22 cellular contexts compared by ENCODE assay signal in the genomic region with DNA sequence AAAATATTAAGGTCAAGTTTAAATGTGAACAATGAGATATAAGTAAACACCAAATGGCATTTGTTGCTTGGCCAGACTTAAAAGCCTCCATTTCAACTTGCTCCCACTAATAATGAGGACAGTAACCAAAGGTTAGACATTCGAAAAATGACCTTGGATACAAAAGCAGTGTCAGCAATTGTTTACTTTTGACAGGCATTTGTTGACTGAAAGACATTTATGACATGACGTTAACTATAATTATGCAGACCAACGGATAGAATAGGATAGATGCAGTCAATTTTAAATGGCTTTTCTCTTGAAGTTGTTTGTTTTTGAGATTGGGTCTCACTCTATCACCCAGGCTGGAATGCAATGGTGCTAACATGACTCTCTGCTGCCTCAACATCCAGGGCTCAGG. TPM values are rescaled to one million over a fixed set of nuclear protein-coding genes. Genes with fewer than 3 reads are reported as not detected.
DNase-seq lines count a peak whose midpoint lies in the region; ATAC-seq, FAIRE-seq and TF ChIP-seq lines count a peak whose summit lies in the region.
"Had no signal": no experiment of that assay in that cellular context is flagged by ENCODE, and none has a peak within 500 bp of the region (broad histone marks: within the 10 kb centered on the region; RNA-seq: fewer than 3 reads in every experiment).

No MANE protein-coding gene starts in this region.

- TF ChIP-seq RAD21 in HepG2 (CRISPR knock-in tag; IDR thresholded peaks at IDR 0.05), result no peak

- intact Hi-C loops in HepG2 (cut with micrococcal nuclease; ENCODE audit: unreplicated experiment) (no loop called here), right lobe of liver (cut with DNase I) (no loop called here), A673 (cut with micrococcal nuclease; ENCODE audit: unreplicated experiment) (no loop called here), dorsolateral prefrontal cortex (cut with DNase I) (no loop called here)

- H3K9me3 ChIP-seq in HepG2 (ENCODE audit: low read length) (no peaks in the 10 kb centered on the region), right lobe of liver (no peaks in the 10 kb centered on the region), A673 (ENCODE audit: low read depth, low read length, poor library complexity, severe bottlenecking) (no peaks in the 10 kb centered on the region)
- H3K9me3 ChIP-seq: Peyer's patch, SJSA1 had no signal

- H3K4me2 ChIP-seq in HepG2 (ENCODE audit: low read depth, low read length), result no peak overlapping the region

- no TSS peak for BruUV-seq in HepG2 (replicated peaks; lab: Mats Ljungman, UMichigan)
- BruUV-seq in A673 (replicated peaks; lab: Mats Ljungman, UMichigan), result no TSS peak

- no peak for DNase-seq in HepG2 (ENCODE audit: low spot score)
- no peak for DNase-seq in right lobe of liver
- peak; percentile 76 for DNase-seq in NCI-H146 treated with DMSO at 0.1 percent for 48 hours (lab: John Stamatoyannopoulos, UW; ENCODE audit: unreplicated experiment)
- DNase-seq in NCI-H748 treated with DMSO at 0.1 percent for 48 hours (lab: John Stamatoyannopoulos, UW), result peak; percentile 86
- DNase-seq in A673 (ENCODE audit: low spot score), result no peak
- DNase-seq in DMS153 (lab: John Stamatoyannopoulos, UW), result no peak
- DNase-seq in dorsolateral prefrontal cortex, result no peak
- DNase-seq: C1 segment of cervical spinal cord; CD8-positive, alpha-beta memory T cell; DMS79; KG1; NCI-H1092; NCI-H187; NCI-H2171; NCI-H446; NCI-H526; Peyer's patch; T-helper 1 cell had no signal

- WGBS in HepG2 (ENCODE audit: low lambda C conversion rate), result 2% methylated on average over 3 of the region's 3 CpGs
- WGBS in right lobe of liver (ENCODE audit: insufficient coverage, low coverage, low lambda C conversion rate, missing lambda C conversion rate), result 35% methylated on average over 3 of the region's 3 CpGs

- no peak for FAIRE-seq in HepG2 (lab: Jason Lieb, UNC)
- FAIRE-seq: GM19239, H54, TTC549 had no signal

- CTCF ChIA-PET in HepG2 (lab: Yijun Ruan, JAX; ENCODE audit: low intra/inter-chr PET ratio, low total read pairs) (no interaction called here), A673 (lab: Charles Lee) (no interaction called here)

- no peak overlapping the region for H3K9ac ChIP-seq in HepG2 (ENCODE audit: insufficient read depth, low read depth, low read length)

- TF ChIP-seq POLR2A in HepG2 (IDR thresholded peaks at IDR 0.05; ENCODE audit: insufficient read depth in 1 of 2, low read depth in 2 of 2, low read length in 2 of 2) (no peak), right lobe of liver (IDR thresholded peaks at IDR 0.05) (no peak)

- H3K4me3 ChIP-seq in HepG2 (replicated peaks in 1 of 3; ENCODE audit: insufficient read depth in 1 of 3, low read depth in 2 of 3, low read length in 3 of 3) (no peak overlapping the region), right lobe of liver (no peak overlapping the region), A673 (ENCODE audit: low read depth, low read length, poor library complexity, severe bottlenecking) (no peak overlapping the region), dorsolateral prefrontal cortex (no peak overlapping the region)
- H3K4me3 ChIP-seq: Peyer's patch, SJSA1 had no signal

- no peaks in the 10 kb centered on the region for H4K20me1 ChIP-seq in HepG2 (ENCODE audit: insufficient read depth, low read length)

- TF ChIP-seq CTCF in HepG2 (CRISPR knock-in tag; IDR thresholded peaks at IDR 0.05), result no peak
- TF ChIP-seq CTCF in right lobe of liver (IDR thresholded peaks at IDR 0.05), result no peak
- TF ChIP-seq CTCF in A673 (conservative IDR thresholded peaks at IDR 0.05; ENCODE audit: low read depth, low read length), result no peak
- TF ChIP-seq CTCF in dorsolateral prefrontal cortex (IDR thresholded peaks at IDR 0.05 in 54 of 56, conservative IDR thresholded peaks at IDR 0.05 in 2 of 56; ENCODE audit: low read depth in 1 of 56, partially characterized antibody in 56 of 56), result no peak

- no peaks in the 10 kb centered on the region for H3K36me3 ChIP-seq in HepG2 (replicated peaks in 1 of 2; ENCODE audit: control insufficient read depth in 1 of 2, insufficient read depth in 2 of 2, low read length in 2 of 2)
- no peaks in the 10 kb centered on the region for H3K36me3 ChIP-seq in right lobe of liver
- no peaks in the 10 kb centered on the region for H3K36me3 ChIP-seq in A673 (ENCODE audit: insufficient read depth, low read length, poor library complexity, severe bottlenecking)
- H3K36me3 ChIP-seq: Peyer's patch, SJSA1 had no signal

- no peak for TF ChIP-seq EP300 in HepG2 (IDR thresholded peaks at IDR 0.05; ENCODE audit: low read depth in 2 of 2, low read length in 2 of 2)
- no peak for TF ChIP-seq EP300 in HepG2 (CRISPR knock-in tag; IDR thresholded peaks at IDR 0.05; ENCODE audit: borderline replicate concordance)

- H3K27me3 ChIP-seq in HepG2 (ENCODE audit: control insufficient read depth in 1 of 2, insufficient read depth in 2 of 2, low read length in 2 of 2) (0 out of 5 replicates have a peak, but pooled peaks cover 0 to 3% of the 10 kb centered on the region in 2 experiments), right lobe of liver (no peaks in the 10 kb centered on the region), A673 (replicated peaks; ENCODE audit: insufficient read depth, low read depth, low read length, poor library complexity) (peaks cover 27% of the 10 kb centered on the region), dorsolateral prefrontal cortex (peaks cover 0 to 19% (median 0%) of the 10 kb centered on the region in 45 donors)
- H3K27me3 ChIP-seq: Peyer's patch, SJSA1 had no signal

- POLR2A ChIA-PET in HepG2 (lab: Yijun Ruan, JAX) (no interaction called here), A673 (lab: Charles Lee; ENCODE audit: low non-redundant PET) (no interaction called here)

- H3K27ac ChIP-seq in HepG2 (ENCODE audit: extremely low read length, insufficient read depth, low read length), result no peak overlapping the region
- H3K27ac ChIP-seq in right lobe of liver, result no peak overlapping the region
- H3K27ac ChIP-seq in A673 (ENCODE audit: low read depth, low read length, poor library complexity, severe bottlenecking), result no peak overlapping the region
- no peak overlapping the region for H3K27ac ChIP-seq in dorsolateral prefrontal cortex
- H3K27ac ChIP-seq: Peyer's patch, SJSA1 had no signal

- no peaks in the 10 kb centered on the region for H3K79me2 ChIP-seq in HepG2 (ENCODE audit: insufficient read depth, low read length)

- H3K4me1 ChIP-seq in HepG2 (ENCODE audit: insufficient read depth, low read length), result no peaks in the 10 kb centered on the region
- no peaks in the 10 kb centered on the region for H3K4me1 ChIP-seq in right lobe of liver
- no peaks in the 10 kb centered on the region for H3K4me1 ChIP-seq in A673 (ENCODE audit: insufficient read depth, low read length, poor library complexity, severe bottlenecking)
- H3K4me1 ChIP-seq: Peyer's patch, SJSA1 had no signal

- H2AFZ ChIP-seq in HepG2 (ENCODE audit: low read length), result no peak overlapping the region

- ATAC-seq in HepG2, result no peak
- no peak for ATAC-seq in right lobe of liver

- in situ Hi-C loops in HepG2 (cut with HindIII; ENCODE audit: extremely low pct_ligation_motif_present, low pct_unique_long_range_greater_than_20kb), result no loop called here

TF ChIP-seq in HepG2, 621 proteins besides CTCF, POLR2A, EP300 and RAD21 (continues in another document):
- TF ChIP-seq SRSF1 (optimal IDR thresholded peaks at IDR 0.05; ENCODE audit: low read depth, low read length), result no peak
- TF ChIP-seq ZNF547 (CRISPR knock-in tag; IDR thresholded peaks at IDR 0.05), result no peak
- TF ChIP-seq ZNF136 (CRISPR knock-in tag; IDR thresholded peaks at IDR 0.05; ENCODE audit: low read depth), result no peak
- TF ChIP-seq ZNF879 (CRISPR knock-in tag; IDR thresholded peaks at IDR 0.05), result no peak
- peak; percentile 77 for TF ChIP-seq MAFF (IDR thresholded peaks at IDR 0.05; ENCODE audit: low read depth, low read length)
- no peak for TF ChIP-seq MED1 (CRISPR knock-in tag; IDR thresholded peaks at IDR 0.05)
- TF ChIP-seq KDM5A (IDR thresholded peaks at IDR 0.05; ENCODE audit: borderline replicate concordance, low read length), result no peak
- no peak for TF ChIP-seq ZNF343 (CRISPR knock-in tag; IDR thresholded peaks at IDR 0.05)
- no peak for TF ChIP-seq ZNF264 (CRISPR knock-in tag; IDR thresholded peaks at IDR 0.05)
- peak; percentile 69 to 88 for TF ChIP-seq MAFK (conservative IDR thresholded peaks at IDR 0.05 in 1 of 2, IDR thresholded peaks at IDR 0.05 in 1 of 2; ENCODE audit: low read length in 2 of 2)

RNA-seq across cellular contexts. Expression of a gene that starts 6.3 kb away (rescaled TPM):
- total RNA-seq in HepG2 (2016; rRNA removed; fragmentation: Illumina TruSeq; extraction: Trizol) (not detected in 2 replicates), right lobe of liver (not detected), A673 (2021) (not detected in 2 replicates), dorsolateral prefrontal cortex (1 to 10 TPM in 66 of 120 experiments, under 1 TPM in 53, not detected in 1; 0.21 to 3.6 (median 1.1) TPM)
- not detected in 2 replicates for total RNA-seq in HepG2 (2016; cell fraction: cytosol; rRNA removed; fragmentation: Illumina TruSeq; extraction: Trizol; ENCODE audit: low read depth)
- not detected in 2 replicates for total RNA-seq in HepG2 (2016; cell fraction: insoluble cytoplasmic fraction; rRNA removed; fragmentation: Illumina TruSeq; extraction: Trizol)
- total RNA-seq in HepG2 (2016; cell fraction: membrane; rRNA removed; fragmentation: Illumina TruSeq; extraction: Trizol), result not detected in 2 replicates
- total RNA-seq in HepG2 (2016; cell fraction: nucleus; rRNA removed; fragmentation: Illumina TruSeq; extraction: Trizol), result not detected in 2 replicates
- not detected in 2 replicates for polyA plus RNA-seq in HepG2 (2011; rRNA removed)
- not detected in 2 replicates for polyA plus RNA-seq in HepG2 (2011; cell fraction: cytosol; rRNA removed)
- not detected in 2 replicates for polyA plus RNA-seq in HepG2 (2011; cell fraction: nucleus; rRNA removed)
- polyA plus RNA-seq in HepG2 (2012), result not detected in 2 replicates
- polyA plus RNA-seq in HepG2 (2016; cell fraction: cytosol; fragmentation: Illumina TruSeq; extraction: Trizol; ENCODE audit: low read depth), result not detected in 2 replicates
- not detected in 2 replicates for polyA plus RNA-seq in HepG2 (2016; cell fraction: insoluble cytoplasmic fraction; fragmentation: Illumina TruSeq; extraction: Trizol; ENCODE audit: low read depth)
- polyA plus RNA-seq in HepG2 (2016; cell fraction: membrane; fragmentation: Illumina TruSeq; extraction: Trizol; ENCODE audit: low read depth), result not detected in 2 replicates
- not detected in 2 replicates for polyA plus RNA-seq in HepG2 (2016; cell fraction: nucleus; fragmentation: Illumina TruSeq; extraction: Trizol; ENCODE audit: insufficient read depth, low read depth)
- not detected in 2 replicates for polyA minus RNA-seq in HepG2 (2011; rRNA and poly(A)+ RNA removed; ENCODE audit: low replicate concordance)
- not detected in 2 replicates for polyA minus RNA-seq in HepG2 (2011; cell fraction: cytosol; rRNA and poly(A)+ RNA removed)
- not detected in 2 replicates for polyA minus RNA-seq in HepG2 (2011; cell fraction: nucleus; rRNA and poly(A)+ RNA removed)
- total RNA-seq: Peyer's patch, SJSA1 had no signal
- polyA plus RNA-seq: CD8-positive, alpha-beta memory T cell had no signal

Comparison
In these comparisons a context has a peak if more than half of its experiments do, and no peak if none do; other contexts are left out.
1. DNase-seq: peak in NCI-H146 treated with DMSO at 0.1 percent for 48 hours (single experiment) and NCI-H748 treated with DMSO at 0.1 percent for 48 hours (single experiment); none in HepG2 (single experiment), right lobe of liver (0 of 3), A673 (single experiment), DMS153 (single experiment) and dorsolateral prefrontal cortex (0 of 10).